In the genomic region with DNA sequence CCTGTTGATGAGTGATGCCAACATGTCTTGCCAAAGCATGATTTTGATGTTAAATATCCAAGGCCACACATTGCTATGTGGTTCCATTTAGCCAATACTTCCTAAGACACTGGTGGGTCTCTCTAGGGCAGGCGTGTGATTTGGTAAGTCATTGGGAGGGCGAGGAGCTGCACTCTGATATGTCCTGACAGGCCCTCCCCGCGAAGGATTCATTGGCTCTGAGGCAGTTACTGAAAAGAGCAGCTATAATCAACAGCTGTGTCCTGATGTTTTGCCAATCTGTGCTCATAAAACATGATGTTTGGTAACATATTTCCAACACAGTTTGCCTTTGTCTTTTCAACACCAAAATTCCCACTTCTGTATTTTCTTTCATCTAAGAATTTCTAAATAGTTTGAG, we compare ENCODE assay signal across 17 cellular contexts.
DNase-seq lines count a peak whose midpoint lies in the region; TF ChIP-seq lines count a peak whose summit lies in the region.
"Had no signal": no experiment of that assay in that cellular context is flagged by ENCODE, and none has a peak within 500 bp of the region (broad histone marks: within the 10 kb centered on the region; RNA-seq: fewer than 3 reads in every experiment).

No MANE protein-coding gene starts in this region.

- H3K27ac ChIP-seq in Karpas-422 (ENCODE audit: low read length), result no peak overlapping the region
- H3K27ac ChIP-seq: KMS-11, SJSA1 had no signal

- H3K9me2 ChIP-seq in Karpas-422 (replicated peaks; ENCODE audit: insufficient read depth, low read length), result no peaks in the 10 kb centered on the region; the same call in 1 of the 2 replicates

- no peak overlapping the region for H3K9ac ChIP-seq in Karpas-422 (ENCODE audit: low read length)
- H3K9ac ChIP-seq: KMS-11 had no signal

- no peaks in the 10 kb centered on the region for H3K27me3 ChIP-seq in Karpas-422 (ENCODE audit: low read length)
- H3K27me3 ChIP-seq: SJSA1 had no signal

- H3K4me2 ChIP-seq in Karpas-422 (ENCODE audit: low read depth, low read length, poor library complexity, severe bottlenecking), result no peak overlapping the region
- H3K4me2 ChIP-seq: KMS-11 had no signal

- no peak for TF ChIP-seq CTCF in AG10803 (conservative IDR thresholded peaks at IDR 0.05; ENCODE audit: low read length)

- DNase-seq in NCI-H2171 treated with DMSO at 0.1 percent for 48 hours (lab: John Stamatoyannopoulos, UW), result peak; percentile 10
- no peak for DNase-seq in NCI-H2171 (lab: John Stamatoyannopoulos, UW)
- DNase-seq in AG10803 (ENCODE audit: low read depth), result peak; percentile 31
- DNase-seq in fibroblast of gingiva (ENCODE audit: low read depth), result peak; percentile 4
- peak; percentile 26 for DNase-seq in myocyte (ENCODE audit: low read depth)
- DNase-seq in NOMO-1 (lab: John Stamatoyannopoulos, UW; ENCODE audit: unreplicated experiment in 2 of 2), result no peak
- DNase-seq in Karpas-422, result no peak
- DNase-seq in stimulated activated CD4-positive, alpha-beta T cell treated with anti-CD3 and anti-CD28 coated beads, Interleukin-15, amount 100 ng/mL, for 24 hours, result no peak
- DNase-seq: 8988T; EL; GF-D8; IMR-90; NCI-H1417 treated with DMSO at 0.1 percent for 48 hours; NCI-H187; NK-92 treated with Interleukin-12 subunit alpha and Interleukin-12 subunit beta, amount 100 ng/mL, for 24 hours had no signal

- no peaks in the 10 kb centered on the region for H3K36me3 ChIP-seq in Karpas-422 (ENCODE audit: insufficient read depth, low read length)
- H3K36me3 ChIP-seq: SJSA1 had no signal

- H4K20me1 ChIP-seq in Karpas-422 (ENCODE audit: insufficient read depth, low read depth, low read length), result no peaks in the 10 kb centered on the region

- H3K79me2 ChIP-seq in Karpas-422 (ENCODE audit: low read length), result no peaks in the 10 kb centered on the region

- H3K4me3 ChIP-seq in AG10803 (ENCODE audit: low read length) (no peak overlapping the region), Karpas-422 (ENCODE audit: low read length) (no peak overlapping the region)
- H3K4me3 ChIP-seq: SJSA1 had no signal

- no peaks in the 10 kb centered on the region for H3K9me3 ChIP-seq in Karpas-422 (ENCODE audit: low read length)
- H3K9me3 ChIP-seq: SJSA1 had no signal

- H3K4me1 ChIP-seq in Karpas-422 (ENCODE audit: low read length), result no peaks in the 10 kb centered on the region

- H2AFZ ChIP-seq in Karpas-422 (ENCODE audit: low read length), result no peak overlapping the region

Comparison
In these comparisons a context has a peak if more than half of its experiments do, and no peak if none do; other contexts are left out.
1. DNase-seq: peak in NCI-H2171 treated with DMSO at 0.1 percent for 48 hours (single experiment), AG10803 (single experiment), fibroblast of gingiva (single experiment) and myocyte (single experiment); none in NCI-H2171 (single experiment), NOMO-1 (0 of 2), Karpas-422 (single experiment) and stimulated activated CD4-positive, alpha-beta T cell treated with anti-CD3 and anti-CD28 coated beads, Interleukin-15, amount 100 ng/mL, for 24 hours (single experiment).